In the genomic region with DNA sequence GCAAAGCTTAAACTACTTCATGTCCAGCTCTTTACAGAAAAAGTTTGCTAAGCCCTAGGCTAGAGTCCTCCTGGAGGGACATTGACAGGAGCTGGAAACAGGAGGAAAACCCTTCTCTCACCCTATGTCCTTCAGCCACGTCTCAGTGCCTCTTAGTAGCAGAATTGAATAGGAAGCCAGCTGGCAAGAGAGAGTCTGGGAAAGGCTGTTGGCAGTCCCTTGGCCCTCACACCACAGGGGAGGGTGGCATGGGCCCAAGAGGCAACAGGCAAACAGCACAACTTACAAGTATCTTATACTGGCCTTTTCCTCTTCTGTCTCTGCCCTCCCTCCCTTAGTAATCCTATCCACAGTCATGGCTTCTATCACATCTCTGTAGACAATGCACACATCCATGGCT, we compare ENCODE assay signal across 21 cellular contexts.
DNase-seq lines count a peak whose midpoint lies in the region.
"Had no signal": no experiment of that assay in that cellular context is flagged by ENCODE, and none has a peak within 500 bp of the region (broad histone marks: within the 10 kb centered on the region; RNA-seq: fewer than 3 reads in every experiment).

No MANE protein-coding gene starts in this region.

- DNase-seq in Ammon's horn (ENCODE audit: low spot score) (peak; percentile 74), DMS 273 (lab: John Stamatoyannopoulos, UW; ENCODE audit: unreplicated experiment) (peak; percentile 80), cerebellar cortex (ENCODE audit: low spot score) (peak; percentile 67), medulla oblongata (ENCODE audit: extremely low spot score) (peak; percentile 23), COR-L47 (lab: John Stamatoyannopoulos, UW) (no peak), NCI-H2081 (lab: John Stamatoyannopoulos, UW) (no peak), SHP77 (lab: John Stamatoyannopoulos, UW) (no peak)
- DNase-seq: activated CD4-positive, alpha-beta T cell treated with anti-CD3 and anti-CD28 coated beads, Interleukin-2, amount 50 U/mL, for 4 hours; activated CD8-positive, alpha-beta memory T cell treated with anti-CD3 and anti-CD28 coated beads, Interleukin-2, amount 50 U/mL, for 4 hours; activated effector memory CD4-positive, alpha-beta T cell treated with Interleukin-2 at 50 U/mL for 16 hours; effector CD8-positive, alpha-beta T cell; foreskin keratinocyte; lower lobe of right lung; NCI-H1048; NCI-H187 treated with DMSO at 0.1 percent for 48 hours; NCI-H2227 treated with DMSO at 0.1 percent for 48 hours; NCI-H82; PC-3; SHP77 treated with DMSO at 0.1 percent for 48 hours; stimulated activated CD4-positive, alpha-beta T cell treated with anti-CD3 and anti-CD28 coated beads, Interleukin-2, amount 100 ng/mL, for 24 hours; testis had no signal

Comparison
In these comparisons a context has a peak if more than half of its experiments do, and no peak if none do; other contexts are left out.
1. DNase-seq: peak in Ammon's horn (single experiment), DMS 273 (single experiment), cerebellar cortex (single experiment) and medulla oblongata (single experiment); none in COR-L47 (single experiment), NCI-H2081 (0 of 2) and SHP77 (0 of 2).